In genomic region chr1:164781980-164782379, GRCh38 we compare ENCODE assay signal across 23 cellular contexts.
A peak's percentile ranks its signal among the peaks of the same experiment; 100 is the strongest.
DNase-seq lines count a peak whose midpoint lies in the region; TF ChIP-seq lines count a peak whose summit lies in the region.
"Had no signal": no experiment of that assay in that cellular context is flagged by ENCODE, and none has a peak within 500 bp of the region (broad histone marks: within the 10 kb centered on the region; RNA-seq: fewer than 3 reads in every experiment).

No MANE protein-coding gene starts in this region.

- H3K27me3 ChIP-seq in esophagus squamous epithelium (no peaks in the 10 kb centered on the region), skeletal muscle tissue (ENCODE audit: control insufficient read depth in 3 of 3, insufficient read depth in 3 of 3, low read length in 3 of 3) (no peaks in the 10 kb centered on the region), tibial artery (no peaks in the 10 kb centered on the region)
- H3K27me3 ChIP-seq: ovary, SJCRH30 had no signal

- 73 to 75% methylated on average over 1 of the region's 1 CpG for WGBS in esophagus squamous epithelium, 2 donors

- H3K9ac ChIP-seq in skeletal muscle tissue (ENCODE audit: low read depth in 1 of 3, low read length in 3 of 3): no peak overlapping the region

- H3K9me3 ChIP-seq in esophagus squamous epithelium: no peaks in the 10 kb centered on the region
- H3K9me3 ChIP-seq in skeletal muscle tissue (ENCODE audit: control insufficient read depth in 3 of 3, low read length in 3 of 3): no peaks in the 10 kb centered on the region
- H3K9me3 ChIP-seq in tibial artery: no peaks in the 10 kb centered on the region
- H3K9me3 ChIP-seq: ovary, SJCRH30, thoracic aorta had no signal

- H3K27ac ChIP-seq in esophagus squamous epithelium: peak overlapping the region; percentile 10 to 85 (median 82)
- peak overlapping the region; percentile 90 for H3K27ac ChIP-seq in skeletal muscle tissue (ENCODE audit: low read depth, low read length)
- peak overlapping the region in 1 of 2 donors; percentile 25 for H3K27ac ChIP-seq in tibial artery
- H3K27ac ChIP-seq: SJCRH30 had no signal

- H3K27me3 Mint-ChIP-seq in HFFc6 (ENCODE audit: insufficient read depth): no peaks in the 10 kb centered on the region; the same call in 1 of the 2 replicates

- peaks cover 50% of the 10 kb centered on the region for H3K4me1 Mint-ChIP-seq in HFFc6 (ENCODE audit: low read depth)

- H3K9me3 Mint-ChIP-seq in HFFc6: no peaks in the 10 kb centered on the region
- H3K9me3 Mint-ChIP-seq: activated T-cell treated with anti-CD3 and anti-CD28 coated beads, Interleukin-2, amount 50 U/mL, for 72 hours; naive thymus-derived CD8-positive, alpha-beta T cell; T-helper 1 cell treated with Interleukin-12 subunit alpha and Interleukin-12 subunit beta and Interleukin-4 antibody, amounts not matched to agents 30 μg/mL and 1 μg/mL, for 36 hours had no signal

- intact Hi-C loops in esophagus squamous epithelium (cut with DNase I) (loop anchor here (10.0 kb wide), 2 partner anchors 167 to 217 kb away; no protein-coding TSS in a partner anchor), tibial artery (cut with DNase I; ENCODE audit: low total_unique reads) (loop anchor here (10.0 kb wide), 1 partner anchor 147 kb away; no protein-coding TSS in a partner anchor)

- H3K4me3 Mint-ChIP-seq in HFFc6: no peak overlapping the region
- H3K4me3 Mint-ChIP-seq: activated T-cell treated with anti-CD3 and anti-CD28 coated beads, Interleukin-2, amount 50 U/mL, for 72 hours; CD4-positive, alpha-beta memory T cell; naive thymus-derived CD8-positive, alpha-beta T cell; T-helper 1 cell treated with Interleukin-12 subunit alpha and Interleukin-12 subunit beta and Interleukin-4 antibody, amounts not matched to agents 30 μg/mL and 1 μg/mL, for 36 hours had no signal

- H3K36me3 ChIP-seq in esophagus squamous epithelium (no peaks in the 10 kb centered on the region), skeletal muscle tissue (ENCODE audit: control insufficient read depth in 3 of 3, insufficient read depth in 3 of 3, low read length in 3 of 3) (no peaks in the 10 kb centered on the region), tibial artery (no peaks in the 10 kb centered on the region)
- H3K36me3 ChIP-seq: ovary, SJCRH30, thoracic aorta had no signal

- no peak for TF ChIP-seq CTCF in HFFc6 (IDR thresholded peaks at IDR 0.05)
- no peak for TF ChIP-seq CTCF in esophagus squamous epithelium (IDR thresholded peaks at IDR 0.05)
- TF ChIP-seq CTCF in tibial artery (IDR thresholded peaks at IDR 0.05): no peak

- no peak for TF ChIP-seq POLR2A in esophagus squamous epithelium (IDR thresholded peaks at IDR 0.05)

- H3K36me3 Mint-ChIP-seq in HFFc6 (ENCODE audit: low read depth): no peaks in the 10 kb centered on the region
- H3K36me3 Mint-ChIP-seq: CD4-positive, alpha-beta memory T cell; naive thymus-derived CD8-positive, alpha-beta T cell had no signal

- DNase-seq in DMS53 treated with DMSO at 0.1 percent for 48 hours (lab: John Stamatoyannopoulos, UW; ENCODE audit: unreplicated experiment): peak; percentile 31
- DNase-seq in HFFc6: no peak
- no peak for DNase-seq in esophagus squamous epithelium (lab: John Stamatoyannopoulos, UW)
- no peak for DNase-seq in tibial artery
- DNase-seq in NCI-H2029 (lab: John Stamatoyannopoulos, UW): no peak
- no peak for DNase-seq in glomerular visceral epithelial cell (ENCODE audit: extremely low spot score)
- DNase-seq in activated effector memory CD4-positive, alpha-beta T cell treated with Interleukin-2 at 50 U/mL for 16 hours: no peak
- DNase-seq: activated CD4-positive, alpha-beta T cell treated with anti-CD3 and anti-CD28 coated beads for 4 hours; activated naive CD4-positive, alpha-beta T cell treated with anti-CD3 and anti-CD28 coated beads, Interleukin-2, amount 50 U/mL, for 16 hours; activated T-cell treated with anti-CD3 and anti-CD28 coated beads, Interleukin-2, amount 50 U/mL, for 72 hours; aorta; CD4-positive, alpha-beta memory T cell; cerebellar nuclear complex; effector CD4-positive, alpha-beta T cell; erythroblast; Karpas-422; naive thymus-derived CD8-positive, alpha-beta T cell; NCI-H1694 treated with DMSO at 0.1 percent for 48 hours; SJCRH30 had no signal

- H3K4me1 ChIP-seq in esophagus squamous epithelium: peaks cover 30 to 90% (median 58%) of the 10 kb centered on the region in 3 donors
- H3K4me1 ChIP-seq in skeletal muscle tissue (ENCODE audit: control insufficient read depth in 3 of 3, insufficient read depth in 3 of 3, low read length in 3 of 3): peaks cover 51 to 60% (median 54%) of the 10 kb centered on the region in 3 donors
- peaks cover 0 to 56% (median 45%) of the 10 kb centered on the region in 4 donors for H3K4me1 ChIP-seq in tibial artery

- H3K4me3 ChIP-seq in esophagus squamous epithelium (no peak overlapping the region), skeletal muscle tissue (ENCODE audit: low read length in 3 of 3) (no peak overlapping the region), tibial artery (no peak overlapping the region)
- H3K4me3 ChIP-seq: ovary, SJCRH30, thoracic aorta had no signal

- peak overlapping the region; percentile 96 for H3K27ac Mint-ChIP-seq in HFFc6
- H3K27ac Mint-ChIP-seq: activated T-cell treated with anti-CD3 and anti-CD28 coated beads, Interleukin-2, amount 50 U/mL, for 72 hours; naive thymus-derived CD8-positive, alpha-beta T cell; T-helper 1 cell treated with Interleukin-12 subunit alpha and Interleukin-12 subunit beta and Interleukin-4 antibody, amounts not matched to agents 30 μg/mL and 1 μg/mL, for 36 hours had no signal
